In genomic region chr2:6496376-6496775, GRCh38 we compare ENCODE assay signal across 26 cellular contexts.
"Had no signal": no experiment of that assay in that cellular context is flagged by ENCODE, and none has a peak within 500 bp of the region (broad histone marks: within the 10 kb centered on the region; RNA-seq: fewer than 3 reads in every experiment).

No MANE protein-coding gene starts in this region.

- H3K4me3 ChIP-seq: ovary, psoas muscle, right lobe of liver, sigmoid colon, stomach, thoracic aorta, thyroid gland, tibial nerve, upper lobe of left lung, vagina had no signal

- DNase-seq: natural killer cell; occipital lobe; ovary; posterior cingulate gyrus; psoas muscle; right cardiac atrium; right lobe of liver; sigmoid colon; stimulated activated CD4-positive, alpha-beta T cell treated with anti-CD3 and anti-CD28 coated beads, Interleukin-15, amount 100 ng/mL, for 24 hours; stimulated activated CD4-positive, alpha-beta T cell treated with anti-CD3 and anti-CD28 coated beads, Interleukin-2, amount 100 ng/mL, for 24 hours; stimulated activated CD4-positive, alpha-beta T cell treated with anti-CD3 and anti-CD28 coated beads, Interleukin-2, amount 100 ng/mL, for 48 hours; stimulated activated CD4-positive, alpha-beta T cell treated with anti-CD3 and anti-CD28 coated beads, Interleukin-4, amount 100 ng/mL, for 24 hours; stimulated activated naive B cell treated with anti-CD40 and anti-IgM and Interleukin-4, amounts not matched to agents 10 μg/mL and 1 μg/mL and 100 μg/mL, for 72 hours; stimulated activated naive CD4-positive, alpha-beta T cell treated with Interleukin-2 at 50 U/mL for 16 hours; stomach; thyroid gland; trophoblast cell had no signal

- H3K9me3 Mint-ChIP-seq: nephron; stimulated activated effector memory CD8-positive, alpha-beta T cell treated with anti-CD3 and anti-CD28 coated beads, Interleukin-12 subunit alpha, Interleukin-12 subunit beta, amount 100 ng/mL, for 72 hours; stimulated activated naive B cell treated with anti-CD40 and anti-IgM and Interleukin-4, amounts not matched to agents 10 μg/mL and 1 μg/mL and 100 μg/mL, for 72 hours; stimulated activated naive CD8-positive, alpha-beta T cell treated with anti-CD3 and anti-CD28 coated beads, Interleukin-15, Interleukin-2, amounts not matched to agents 100 ng/mL and 50 ng/mL, for 24 hours had no signal

- H3K27me3 Mint-ChIP-seq: progenitor cell of endocrine pancreas; stimulated activated naive B cell treated with anti-CD40 and anti-IgM and Interleukin-4, amounts not matched to agents 10 μg/mL and 1 μg/mL and 100 μg/mL, for 72 hours; stimulated activated naive CD8-positive, alpha-beta T cell treated with anti-CD3 and anti-CD28 coated beads, Interleukin-15, Interleukin-2, amounts not matched to agents 100 ng/mL and 50 ng/mL, for 24 hours had no signal

- H3K36me3 Mint-ChIP-seq: natural killer cell; stimulated activated effector memory CD8-positive, alpha-beta T cell treated with anti-CD3 and anti-CD28 coated beads, Interleukin-12 subunit alpha, Interleukin-12 subunit beta, amount 100 ng/mL, for 72 hours; stimulated activated naive B cell treated with anti-CD40 and anti-IgM and Interleukin-4, amounts not matched to agents 10 μg/mL and 1 μg/mL and 100 μg/mL, for 72 hours had no signal

- H3K4me3 Mint-ChIP-seq: natural killer cell; nephron; stimulated activated effector memory CD8-positive, alpha-beta T cell treated with anti-CD3 and anti-CD28 coated beads, Interleukin-12 subunit alpha, Interleukin-12 subunit beta, amount 100 ng/mL, for 72 hours; stimulated activated naive B cell treated with anti-CD40 and anti-IgM and Interleukin-4, amounts not matched to agents 10 μg/mL and 1 μg/mL and 100 μg/mL, for 72 hours; stimulated activated naive CD8-positive, alpha-beta T cell treated with anti-CD3 and anti-CD28 coated beads, Interleukin-15, Interleukin-2, amounts not matched to agents 100 ng/mL and 50 ng/mL, for 24 hours had no signal

- H3K27me3 ChIP-seq: ovary, right lobe of liver, sigmoid colon, stomach, thyroid gland, tibial nerve, upper lobe of left lung, vagina had no signal

- H3K36me3 ChIP-seq: ovary, right lobe of liver, sigmoid colon, stomach, thoracic aorta, thyroid gland, tibial nerve, upper lobe of left lung, vagina had no signal

- H3K27ac ChIP-seq: ovary, parathyroid adenoma, psoas muscle, right lobe of liver, sigmoid colon, stomach, thoracic aorta, thyroid gland, tibial nerve, upper lobe of left lung, vagina had no signal

- H3K4me1 ChIP-seq: parathyroid adenoma, psoas muscle, right lobe of liver, sigmoid colon, thyroid gland, tibial nerve, upper lobe of left lung, vagina had no signal

- H3K4me1 Mint-ChIP-seq: natural killer cell; stimulated activated effector memory CD8-positive, alpha-beta T cell treated with anti-CD3 and anti-CD28 coated beads, Interleukin-12 subunit alpha, Interleukin-12 subunit beta, amount 100 ng/mL, for 72 hours; stimulated activated naive B cell treated with anti-CD40 and anti-IgM and Interleukin-4, amounts not matched to agents 10 μg/mL and 1 μg/mL and 100 μg/mL, for 72 hours had no signal

- H3K9me3 ChIP-seq: ovary, psoas muscle, right lobe of liver, sigmoid colon, stomach, thoracic aorta, thyroid gland, upper lobe of left lung, vagina had no signal

- H3K27ac Mint-ChIP-seq: natural killer cell; nephron; progenitor cell of endocrine pancreas; stimulated activated effector memory CD8-positive, alpha-beta T cell treated with anti-CD3 and anti-CD28 coated beads, Interleukin-12 subunit alpha, Interleukin-12 subunit beta, amount 100 ng/mL, for 72 hours; stimulated activated naive B cell treated with anti-CD40 and anti-IgM and Interleukin-4, amounts not matched to agents 10 μg/mL and 1 μg/mL and 100 μg/mL, for 72 hours; stimulated activated naive CD8-positive, alpha-beta T cell treated with anti-CD3 and anti-CD28 coated beads, Interleukin-15, Interleukin-2, amounts not matched to agents 100 ng/mL and 50 ng/mL, for 24 hours had no signal

- H3K9ac ChIP-seq: parathyroid adenoma had no signal

- H3K79me2 ChIP-seq: parathyroid adenoma had no signal
